In the genomic region with DNA sequence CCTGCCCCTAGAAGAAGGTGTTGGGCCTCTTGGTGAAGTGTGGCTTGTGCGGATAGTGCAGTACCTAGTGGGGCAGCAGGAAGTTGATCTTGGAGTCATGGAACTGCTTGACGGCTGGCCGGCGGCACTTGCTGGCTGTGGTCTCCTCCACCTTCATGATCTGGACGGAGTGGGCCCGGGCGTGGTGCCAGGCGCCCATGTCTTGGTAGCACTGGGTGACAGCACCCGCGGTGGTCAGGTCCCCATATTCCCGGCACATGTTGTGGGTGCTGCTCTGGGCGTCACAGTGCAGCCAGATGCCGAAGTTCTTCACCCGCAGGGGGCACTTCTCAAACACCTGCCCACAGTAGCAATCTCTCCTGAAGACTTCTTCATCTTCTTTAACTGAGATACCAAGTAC, we compare ENCODE assay signal across 34 cellular contexts.
"Had no signal": no experiment of that assay in that cellular context is flagged by ENCODE, and none has a peak within 500 bp of the region (broad histone marks: within the 10 kb centered on the region; RNA-seq: fewer than 3 reads in every experiment).

No MANE protein-coding gene starts in this region.

- H3K27ac Mint-ChIP-seq: activated B cell treated with CpG ODN at 0.5 μM for 24 hours; activated CD4-positive, alpha-beta memory T cell treated with anti-CD3 and anti-CD28 coated beads, Interleukin-2, amount 10 ng/mL, durations not matched to agents 7 days and 5 days; activated CD4-positive, alpha-beta T cell treated with anti-CD3 and anti-CD28 coated beads, Interleukin-2, amount 10 ng/mL, durations not matched to agents 7 days and 5 days; activated CD8-positive, alpha-beta memory T cell treated with anti-CD3 and anti-CD28 coated beads, Interleukin-2, amount 10 ng/mL, durations not matched to agents 7 days and 5 days; activated CD8-positive, alpha-beta T cell treated with anti-CD3 and anti-CD28 coated beads, Interleukin-2, amount 10 ng/mL, durations not matched to agents 7 days and 5 days; activated naive CD4-positive, alpha-beta T cell treated with anti-CD3 and anti-CD28 coated beads, Interleukin-2, amount 10 ng/mL, durations not matched to agents 7 days and 5 days; activated naive CD4-positive, alpha-beta T cell treated with anti-CD3 and anti-CD28 coated beads, Interleukin-2, amount 50 U/mL, for 24 hours; activated naive CD8-positive, alpha-beta T cell; activated naive CD8-positive, alpha-beta T cell treated with anti-CD3 and anti-CD28 coated beads, Interleukin-2, amount 10 ng/mL, durations not matched to agents 7 days and 5 days; activated naive CD8-positive, alpha-beta T cell treated with anti-CD3 and anti-CD28 coated beads, Interleukin-2, amount 50 U/mL, for 24 hours; activated T-cell treated with anti-CD3 and anti-CD28 coated beads, Interleukin-2, amount 50 U/mL, for 24 hours; activated T-helper 2 cell treated with anti-CD3 and anti-CD28 coated beads, Interferon-gamma antibody, Interleukin-2, Interleukin-4, amounts not matched to agents 10 μg/mL and 5 μg/mL and 100 μg/mL, durations not matched to agents 14 hours and 24 hours and 36 hours; brain; T-helper 1 cell treated with Interleukin-12 subunit alpha and Interleukin-12 subunit beta and Interleukin-4 antibody, amounts not matched to agents 30 μg/mL and 1 μg/mL, for 36 hours; T-helper 2 cell treated with Interferon-gamma antibody and Interleukin-4, amounts not matched to agents 5 μg/mL and 100 μg/mL, for 36 hours had no signal

- DNase-seq: activated B cell treated with CpG ODN at 0.5 μM for 24 hours; activated CD4-positive, alpha-beta memory T cell treated with anti-CD3 and anti-CD28 coated beads, Interleukin-2, amount 10 ng/mL, durations not matched to agents 7 days and 5 days; activated CD4-positive, alpha-beta T cell treated with anti-CD3 and anti-CD28 coated beads for 4 hours; activated CD4-positive, alpha-beta T cell treated with anti-CD3 and anti-CD28 coated beads, Interleukin-2, amount 10 ng/mL, durations not matched to agents 7 days and 5 days; activated CD4-positive, alpha-beta T cell treated with anti-CD3 and anti-CD28 coated beads, Interleukin-2, amount 50 U/mL, for 48 hours; activated CD4-positive, CD25-positive, alpha-beta regulatory T cell treated with anti-CD3 and anti-CD28 coated beads, Interleukin-2, amount 50 U/mL, for 72 hours; activated CD8-positive, alpha-beta memory T cell treated with anti-CD3 and anti-CD28 coated beads for 24 hours; activated CD8-positive, alpha-beta memory T cell treated with anti-CD3 and anti-CD28 coated beads, Interleukin-2, amount 10 ng/mL, durations not matched to agents 7 days and 5 days; activated CD8-positive, alpha-beta memory T cell treated with anti-CD3 and anti-CD28 coated beads, Interleukin-2, amount 50 U/mL, for 48 hours; activated CD8-positive, alpha-beta T cell treated with anti-CD3 and anti-CD28 coated beads, Interleukin-2, amount 10 ng/mL, durations not matched to agents 7 days and 5 days; activated effector memory CD4-positive, alpha-beta T cell treated with Interleukin-2 at 50 U/mL for 16 hours; activated gamma-delta T cell; activated naive CD4-positive, alpha-beta T cell treated with anti-CD3 and anti-CD28 coated beads, Interleukin-2, amount 10 ng/mL, durations not matched to agents 7 days and 5 days; activated naive CD4-positive, alpha-beta T cell treated with Interleukin-2 at 50 U/mL for 16 hours; activated naive CD8-positive, alpha-beta T cell treated with anti-CD3 and anti-CD28 coated beads, Interleukin-2, amount 10 ng/mL, durations not matched to agents 7 days and 5 days; activated naive CD8-positive, alpha-beta T cell treated with anti-CD3 and anti-CD28 coated beads, Interleukin-2, amount 50 U/mL, for 24 hours; activated T-cell treated with anti-CD3 and anti-CD28 coated beads, Interleukin-2, amount 50 U/mL, for 24 hours; activated T-cell treated with anti-CD3 and anti-CD28 coated beads, Interleukin-2, amount 50 U/mL, for 48 hours; amygdala; anterior cingulate cortex; caudate nucleus; cerebellar nuclear complex; T-helper 1 cell; T-helper 2 cell; T-helper 9 cell had no signal

- FAIRE-seq: bronchial epithelial cell, TTC549 had no signal

- ATAC-seq: activated CD8-positive, alpha-beta memory T cell treated with anti-CD3 and anti-CD28 coated beads, Interleukin-2, amount 10 ng/mL, durations not matched to agents 7 days and 5 days; activated CD8-positive, alpha-beta T cell treated with anti-CD3 and anti-CD28 coated beads, Interleukin-2, amount 10 ng/mL, durations not matched to agents 7 days and 5 days; activated naive CD8-positive, alpha-beta T cell treated with anti-CD3 and anti-CD28 coated beads, Interleukin-2, amount 50 U/mL, for 24 hours had no signal

- H3K9me3 Mint-ChIP-seq: activated B cell treated with CpG ODN at 0.5 μM for 24 hours; activated CD4-positive, alpha-beta memory T cell treated with anti-CD3 and anti-CD28 coated beads, Interleukin-2, amount 10 ng/mL, durations not matched to agents 7 days and 5 days; activated CD4-positive, alpha-beta T cell treated with anti-CD3 and anti-CD28 coated beads, Interleukin-2, amount 10 ng/mL, durations not matched to agents 7 days and 5 days; activated naive CD4-positive, alpha-beta T cell treated with anti-CD3 and anti-CD28 coated beads, Interleukin-2, amount 10 ng/mL, durations not matched to agents 7 days and 5 days; activated naive CD4-positive, alpha-beta T cell treated with anti-CD3 and anti-CD28 coated beads, Interleukin-2, amount 50 U/mL, for 24 hours; activated naive CD8-positive, alpha-beta T cell treated with anti-CD3 and anti-CD28 coated beads, Interleukin-2, amount 10 ng/mL, durations not matched to agents 7 days and 5 days; activated naive CD8-positive, alpha-beta T cell treated with anti-CD3 and anti-CD28 coated beads, Interleukin-2, amount 50 U/mL, for 24 hours; activated T-cell treated with anti-CD3 and anti-CD28 coated beads, Interleukin-2, amount 50 U/mL, for 24 hours; activated T-helper 2 cell treated with anti-CD3 and anti-CD28 coated beads, Interferon-gamma antibody, Interleukin-2, Interleukin-4, amounts not matched to agents 10 μg/mL and 5 μg/mL and 100 μg/mL, durations not matched to agents 14 hours and 24 hours and 36 hours; brain; central memory CD8-positive, alpha-beta T cell; T-helper 1 cell treated with Interleukin-12 subunit alpha and Interleukin-12 subunit beta and Interleukin-4 antibody, amounts not matched to agents 30 μg/mL and 1 μg/mL, for 36 hours; T-helper 2 cell treated with Interferon-gamma antibody and Interleukin-4, amounts not matched to agents 5 μg/mL and 100 μg/mL, for 36 hours had no signal

- H3K4me1 Mint-ChIP-seq: activated B cell treated with CpG ODN at 0.5 μM for 24 hours; activated CD4-positive, alpha-beta memory T cell treated with anti-CD3 and anti-CD28 coated beads, Interleukin-2, amount 10 ng/mL, durations not matched to agents 7 days and 5 days; activated CD4-positive, alpha-beta T cell treated with anti-CD3 and anti-CD28 coated beads, Interleukin-2, amount 10 ng/mL, durations not matched to agents 7 days and 5 days; activated CD8-positive, alpha-beta memory T cell treated with anti-CD3 and anti-CD28 coated beads, Interleukin-2, amount 10 ng/mL, durations not matched to agents 7 days and 5 days; activated naive CD4-positive, alpha-beta T cell treated with anti-CD3 and anti-CD28 coated beads, Interleukin-2, amount 10 ng/mL, durations not matched to agents 7 days and 5 days; activated naive CD4-positive, alpha-beta T cell treated with anti-CD3 and anti-CD28 coated beads, Interleukin-2, amount 50 U/mL, for 24 hours; activated naive CD8-positive, alpha-beta T cell treated with anti-CD3 and anti-CD28 coated beads, Interleukin-2, amount 10 ng/mL, durations not matched to agents 7 days and 5 days; activated naive CD8-positive, alpha-beta T cell treated with anti-CD3 and anti-CD28 coated beads, Interleukin-2, amount 50 U/mL, for 24 hours had no signal

- H3K4me3 Mint-ChIP-seq: activated B cell treated with CpG ODN at 0.5 μM for 24 hours; activated CD4-positive, alpha-beta memory T cell treated with anti-CD3 and anti-CD28 coated beads, Interleukin-2, amount 10 ng/mL, durations not matched to agents 7 days and 5 days; activated CD4-positive, alpha-beta T cell treated with anti-CD3 and anti-CD28 coated beads, Interleukin-2, amount 10 ng/mL, durations not matched to agents 7 days and 5 days; activated CD8-positive, alpha-beta memory T cell treated with anti-CD3 and anti-CD28 coated beads, Interleukin-2, amount 10 ng/mL, durations not matched to agents 7 days and 5 days; activated CD8-positive, alpha-beta T cell treated with anti-CD3 and anti-CD28 coated beads, Interleukin-2, amount 10 ng/mL, durations not matched to agents 7 days and 5 days; activated naive CD4-positive, alpha-beta T cell treated with anti-CD3 and anti-CD28 coated beads, Interleukin-2, amount 10 ng/mL, durations not matched to agents 7 days and 5 days; activated naive CD4-positive, alpha-beta T cell treated with anti-CD3 and anti-CD28 coated beads, Interleukin-2, amount 50 U/mL, for 24 hours; activated naive CD8-positive, alpha-beta T cell; activated naive CD8-positive, alpha-beta T cell treated with anti-CD3 and anti-CD28 coated beads, Interleukin-2, amount 10 ng/mL, durations not matched to agents 7 days and 5 days; activated naive CD8-positive, alpha-beta T cell treated with anti-CD3 and anti-CD28 coated beads, Interleukin-2, amount 50 U/mL, for 24 hours; activated T-cell treated with anti-CD3 and anti-CD28 coated beads, Interleukin-2, amount 50 U/mL, for 24 hours; brain; central memory CD8-positive, alpha-beta T cell; T-helper 1 cell treated with Interleukin-12 subunit alpha and Interleukin-12 subunit beta and Interleukin-4 antibody, amounts not matched to agents 30 μg/mL and 1 μg/mL, for 36 hours; T-helper 2 cell treated with Interferon-gamma antibody and Interleukin-4, amounts not matched to agents 5 μg/mL and 100 μg/mL, for 36 hours had no signal

- H3K27me3 Mint-ChIP-seq: activated B cell treated with CpG ODN at 0.5 μM for 24 hours; activated CD4-positive, alpha-beta memory T cell treated with anti-CD3 and anti-CD28 coated beads, Interleukin-2, amount 10 ng/mL, durations not matched to agents 7 days and 5 days; activated CD4-positive, alpha-beta T cell treated with anti-CD3 and anti-CD28 coated beads, Interleukin-2, amount 10 ng/mL, durations not matched to agents 7 days and 5 days; activated CD8-positive, alpha-beta memory T cell treated with anti-CD3 and anti-CD28 coated beads, Interleukin-2, amount 10 ng/mL, durations not matched to agents 7 days and 5 days; activated naive CD4-positive, alpha-beta T cell treated with anti-CD3 and anti-CD28 coated beads, Interleukin-2, amount 10 ng/mL, durations not matched to agents 7 days and 5 days; activated naive CD4-positive, alpha-beta T cell treated with anti-CD3 and anti-CD28 coated beads, Interleukin-2, amount 50 U/mL, for 24 hours; activated naive CD8-positive, alpha-beta T cell; activated naive CD8-positive, alpha-beta T cell treated with anti-CD3 and anti-CD28 coated beads, Interleukin-2, amount 10 ng/mL, durations not matched to agents 7 days and 5 days; activated naive CD8-positive, alpha-beta T cell treated with anti-CD3 and anti-CD28 coated beads, Interleukin-2, amount 50 U/mL, for 24 hours; activated T-cell treated with anti-CD3 and anti-CD28 coated beads, Interleukin-2, amount 50 U/mL, for 24 hours; brain; central memory CD8-positive, alpha-beta T cell had no signal
